Comparison of ENCODE assay signal across 22 cellular contexts in genomic region chr18:56541790-56542189, GRCh38.
DNase-seq lines count a peak whose midpoint lies in the region; ATAC-seq and TF ChIP-seq lines count a peak whose summit lies in the region.
"Had no signal": no experiment of that assay in that cellular context is flagged by ENCODE, and none has a peak within 500 bp of the region (broad histone marks: within the 10 kb centered on the region; RNA-seq: fewer than 3 reads in every experiment).

No MANE protein-coding gene starts in this region.

- H4K20me1 ChIP-seq in SK-N-SH (ENCODE audit: insufficient read depth): no peaks in the 10 kb centered on the region

- 26% methylated on average over 2 of the region's 2 CpGs for WGBS in SK-N-SH (ENCODE audit: low lambda C conversion rate)

- peaks cover 1% of the 10 kb centered on the region for H3K9me3 Mint-ChIP-seq in memory B cell
- H3K9me3 Mint-ChIP-seq: central memory CD8-positive, alpha-beta T cell; nephron had no signal

- no peaks in the 10 kb centered on the region for H3K36me3 ChIP-seq in SK-N-SH (replicated peaks in 1 of 2; ENCODE audit: control insufficient read depth in 1 of 2, insufficient read depth in 2 of 2, low read length in 1 of 2)
- H3K36me3 ChIP-seq: BE2C had no signal

- peak; percentile 57 for ATAC-seq in HG02763 (IDR thresholded peaks at IDR 0.05; ENCODE audit: unreplicated experiment)
- ATAC-seq in memory B cell (ENCODE audit: low read depth): peak; percentile 27
- ATAC-seq in GM18505 (IDR thresholded peaks at IDR 0.05; ENCODE audit: unreplicated experiment): no peak

- H3K4me3 Mint-ChIP-seq in memory B cell: no peak overlapping the region
- H3K4me3 Mint-ChIP-seq: central memory CD8-positive, alpha-beta T cell; nephron; stimulated activated naive CD8-positive, alpha-beta T cell treated with anti-CD3 and anti-CD28 coated beads, Interleukin-15, Interleukin-2, amounts not matched to agents 100 ng/mL and 50 ng/mL, for 24 hours; type B pancreatic cell had no signal

- H3K4me2 ChIP-seq in SK-N-SH: no peak overlapping the region

- POLR2A ChIA-PET in SK-N-SH (lab: Yijun Ruan, JAX): no interaction called here

- no peak overlapping the region for H3K27ac ChIP-seq in SK-N-SH (ENCODE audit: low read depth in 2 of 2, low read length in 1 of 2)

- H3K9ac ChIP-seq in SK-N-SH: no peak overlapping the region

- no peaks in the 10 kb centered on the region for H3F3A ChIP-seq in SK-N-SH (replicated peaks; ENCODE audit: insufficient read depth)

- no peaks in the 10 kb centered on the region for H3K79me2 ChIP-seq in SK-N-SH (ENCODE audit: insufficient read depth)

- TF ChIP-seq POLR2A in GM18505 (IDR thresholded peaks at IDR 0.05; ENCODE audit: borderline replicate concordance, extremely low read depth, insufficient read depth, insufficient read length): no peak

- no peak for TF ChIP-seq EP300 in SK-N-SH (IDR thresholded peaks at IDR 0.05; ENCODE audit: borderline replicate concordance in 1 of 2, low read depth in 1 of 2, low read length in 1 of 2)

- no peaks in the 10 kb centered on the region for H3K4me1 ChIP-seq in SK-N-SH (ENCODE audit: control insufficient read depth in 1 of 2, insufficient read depth in 2 of 2, low read depth in 1 of 2, low read length in 1 of 2)
- H3K4me1 ChIP-seq: BE2C, Caco-2 had no signal

- H3K27me3 ChIP-seq in SK-N-SH (ENCODE audit: insufficient read depth): no peaks in the 10 kb centered on the region
- H3K27me3 ChIP-seq: BE2C had no signal

- no peak for TF ChIP-seq RAD21 in SK-N-SH (IDR thresholded peaks at IDR 0.05; ENCODE audit: low read length)

- peak; percentile 42 for DNase-seq in NCI-H2107 treated with DMSO at 0.1 percent for 48 hours (lab: John Stamatoyannopoulos, UW; ENCODE audit: unreplicated experiment)
- DNase-seq in NCI-H2107 (lab: John Stamatoyannopoulos, UW): no peak
- peak; percentile 48 for DNase-seq in MV-4-11 (lab: John Stamatoyannopoulos, UW)
- no peak for DNase-seq in memory B cell (ENCODE audit: low spot score in 2 of 2)
- no peak for DNase-seq in NCI-H1417 (lab: John Stamatoyannopoulos, UW)
- DNase-seq in SK-N-SH: no peak
- DNase-seq: 8988T; activated CD4-positive, alpha-beta T cell treated with anti-CD3 and anti-CD28 coated beads, Interleukin-2, amount 50 U/mL, for 1 hour; activated effector memory CD4-positive, alpha-beta T cell treated with anti-CD3 and anti-CD28 coated beads, Interleukin-2, amount 50 U/mL, for 16 hours; amniotic stem cell; BE2C; Caco-2; erythroblast; HCEC 1CT; NCI-H1694; NCI-H345 had no signal

- H3K27me3 Mint-ChIP-seq in memory B cell: no peaks in the 10 kb centered on the region
- H3K27me3 Mint-ChIP-seq: central memory CD8-positive, alpha-beta T cell; type B pancreatic cell had no signal

- no peaks in the 10 kb centered on the region for H3K9me3 ChIP-seq in SK-N-SH
- H3K9me3 ChIP-seq: BE2C, Caco-2 had no signal

- no peaks in the 10 kb centered on the region for H3K9me2 ChIP-seq in SK-N-SH

- H2AFZ ChIP-seq in SK-N-SH (ENCODE audit: low read depth): no peak overlapping the region

- no peaks in the 10 kb centered on the region for H3K36me3 Mint-ChIP-seq in memory B cell
- H3K36me3 Mint-ChIP-seq: type B pancreatic cell had no signal

- CTCF ChIA-PET in SK-N-SH (lab: Yijun Ruan, JAX): interaction anchor here (1.3 kb wide), 1 partner anchor 689 kb away, joined by 3 read pairs; no protein-coding TSS in a partner anchor

- no peak overlapping the region for H3K4me3 ChIP-seq in SK-N-SH (ENCODE audit: low read depth in 2 of 2, low read length in 1 of 2)

- peaks cover 6% of the 10 kb centered on the region for H3K4me1 Mint-ChIP-seq in memory B cell
- H3K4me1 Mint-ChIP-seq: central memory CD8-positive, alpha-beta T cell; nephron had no signal

- H3K27ac Mint-ChIP-seq in memory B cell: no peak overlapping the region
- H3K27ac Mint-ChIP-seq: nephron; stimulated activated naive CD8-positive, alpha-beta T cell treated with anti-CD3 and anti-CD28 coated beads, Interleukin-15, Interleukin-2, amounts not matched to agents 100 ng/mL and 50 ng/mL, for 24 hours; type B pancreatic cell had no signal

- no peak for TF ChIP-seq CTCF in SK-N-SH (IDR thresholded peaks at IDR 0.05)

TF ChIP-seq in SK-N-SH, 30 proteins besides CTCF, POLR2A, EP300 and RAD21:
- no peak for TF ChIP-seq RXRA (IDR thresholded peaks at IDR 0.05; ENCODE audit: borderline replicate concordance, low read depth)
- TF ChIP-seq YY1 (IDR thresholded peaks at IDR 0.05; ENCODE audit: low read depth): no peak
- no peak for TF ChIP-seq MAX (IDR thresholded peaks at IDR 0.05; ENCODE audit: low read depth)
- no peak for TF ChIP-seq ELF1 (IDR thresholded peaks at IDR 0.05)

Comparison
In these comparisons a context has a peak if more than half of its experiments do, and no peak if none do; other contexts are left out.
1. DNase-seq: peak in NCI-H2107 treated with DMSO at 0.1 percent for 48 hours (single experiment) and MV-4-11 (single experiment); none in NCI-H2107 (single experiment), memory B cell (0 of 2), NCI-H1417 (0 of 3) and SK-N-SH (single experiment).